29 cellular contexts compared by ENCODE assay signal in the genomic region with DNA sequence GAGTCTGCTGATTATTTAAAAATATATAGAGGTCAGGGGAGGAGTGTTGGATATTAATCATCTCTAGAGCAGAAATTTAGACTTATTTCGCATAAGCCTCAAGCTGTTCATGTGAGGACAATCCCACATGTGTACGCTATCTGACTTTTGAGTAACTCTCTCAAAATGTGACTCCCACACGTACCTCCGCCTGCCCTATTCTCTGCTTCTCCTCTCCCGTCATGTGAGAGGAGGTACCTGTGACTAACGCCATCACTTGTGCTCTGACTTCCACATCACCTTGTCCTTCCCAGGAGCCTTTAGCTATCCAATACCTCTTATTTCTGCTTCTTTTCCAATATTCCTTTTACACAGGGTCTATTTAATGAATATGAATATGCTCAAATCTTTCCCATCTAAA.
DNase-seq lines count a peak whose midpoint lies in the region; FAIRE-seq and TF ChIP-seq lines count a peak whose summit lies in the region.
"Had no signal": no experiment of that assay in that cellular context is flagged by ENCODE, and none has a peak within 500 bp of the region (broad histone marks: within the 10 kb centered on the region; RNA-seq: fewer than 3 reads in every experiment).

No MANE protein-coding gene starts in this region.

- intact Hi-C loops in head of caudate nucleus (cut with DNase I), result no loop called here

- DNase-seq in head of caudate nucleus (peak in 22 of 42 donors; percentile 2 to 60 (median 17)), urothelium cell line (ENCODE audit: low spot score) (no peak), chondrocyte (ENCODE audit: low spot score) (no peak), NCI-H128 (lab: John Stamatoyannopoulos, UW; ENCODE audit: unreplicated experiment) (no peak)
- DNase-seq: 8988T; ACHN; AML-193; BE2C; C1 segment of cervical spinal cord; Caco-2; Calu3; CD4-positive, alpha-beta memory T cell; CD4-positive, alpha-beta T cell; CD4-positive, CD25-positive, alpha-beta regulatory T cell; CD8-positive, alpha-beta memory T cell; CD8-positive, alpha-beta T cell; COR-L47; DMS 273 treated with DMSO at 0.1 percent for 48 hours; DMS153; DMS53; DMS79; DMS79 treated with DMSO at 0.1 percent for 48 hours; DND-41; EL had no signal

- no peaks in the 10 kb centered on the region for H3K9me3 Mint-ChIP-seq in chondrocyte (ENCODE audit: low read depth)
- H3K9me3 Mint-ChIP-seq: CD14-positive monocyte; CD4-positive, alpha-beta memory T cell; CD4-positive, alpha-beta T cell; CD4-positive, CD25-positive, alpha-beta regulatory T cell; CD8-positive, alpha-beta memory T cell; CD8-positive, alpha-beta T cell had no signal

- FAIRE-seq in urothelium cell line (lab: Jason Lieb, UNC), result peak; percentile 76
- FAIRE-seq: A204.1, A549, D721Med had no signal

- no peak for TF ChIP-seq CTCF in chondrocyte (IDR thresholded peaks at IDR 0.05)

- no peak overlapping the region for H3K4me3 Mint-ChIP-seq in chondrocyte (ENCODE audit: unreplicated experiment)
- H3K4me3 Mint-ChIP-seq: B cell; CD14-positive monocyte; CD4-positive, alpha-beta memory T cell; CD4-positive, alpha-beta T cell; CD4-positive, CD25-positive, alpha-beta regulatory T cell; CD8-positive, alpha-beta memory T cell; CD8-positive, alpha-beta T cell had no signal

- H3K27me3 Mint-ChIP-seq in chondrocyte (ENCODE audit: low read depth), result peaks cover 6% of the 10 kb centered on the region
- H3K27me3 Mint-ChIP-seq: B cell; CD4-positive, alpha-beta memory T cell; CD4-positive, alpha-beta T cell; CD4-positive, CD25-positive, alpha-beta regulatory T cell; CD8-positive, alpha-beta memory T cell had no signal

- no peak overlapping the region for H3K27ac Mint-ChIP-seq in chondrocyte (ENCODE audit: unreplicated experiment)
- H3K27ac Mint-ChIP-seq: B cell; CD14-positive monocyte; CD4-positive, alpha-beta memory T cell; CD4-positive, alpha-beta T cell; CD4-positive, CD25-positive, alpha-beta regulatory T cell; CD8-positive, alpha-beta memory T cell; CD8-positive, alpha-beta T cell had no signal

- H3K4me1 Mint-ChIP-seq in chondrocyte (ENCODE audit: low read depth), result no peaks in the 10 kb centered on the region
- H3K4me1 Mint-ChIP-seq: B cell; CD14-positive monocyte; CD4-positive, alpha-beta memory T cell; CD4-positive, CD25-positive, alpha-beta regulatory T cell; CD8-positive, alpha-beta memory T cell had no signal

- no peaks in the 10 kb centered on the region for H3K36me3 Mint-ChIP-seq in chondrocyte (ENCODE audit: low read depth)
- H3K36me3 Mint-ChIP-seq: CD14-positive monocyte; CD4-positive, alpha-beta memory T cell; CD4-positive, CD25-positive, alpha-beta regulatory T cell; CD8-positive, alpha-beta memory T cell; CD8-positive, alpha-beta T cell had no signal

Comparison
In these comparisons a context has a peak if more than half of its experiments do, and no peak if none do; other contexts are left out.
1. DNase-seq: peak in head of caudate nucleus (22 of 42); none in urothelium cell line (single experiment), chondrocyte (single experiment) and NCI-H128 (single experiment).